8 cellular contexts compared by ENCODE assay signal in genomic region chr2:96839288-96839874, GRCh38. TPM values are rescaled to one million over a fixed set of nuclear protein-coding genes. Genes with fewer than 3 reads are reported as not detected.
DNase-seq lines count a peak whose midpoint lies in the region; ATAC-seq and TF ChIP-seq lines count a peak whose summit lies in the region.

No MANE protein-coding gene starts in this region.

- CTCF ChIA-PET in OCI-LY7 (lab: Charles Lee; ENCODE audit: unreplicated experiment): no interaction called here

- intact Hi-C loops in OCI-LY7 (cut with micrococcal nuclease; ENCODE audit: unreplicated experiment) (no loop called here), upper lobe of right lung (cut with DNase I) (no loop called here)

- no peaks in the 10 kb centered on the region for H3K9me2 ChIP-seq in OCI-LY7 (ENCODE audit: insufficient read depth, low read length)

- H3K27me3 ChIP-seq in osteoblast (ENCODE audit: insufficient read depth, low read length): no peaks in the 10 kb centered on the region
- no peaks in the 10 kb centered on the region for H3K27me3 ChIP-seq in upper lobe of right lung
- H3K27me3 ChIP-seq in suprapubic skin: no peaks in the 10 kb centered on the region
- no peaks in the 10 kb centered on the region for H3K27me3 ChIP-seq in MG63

- peak; percentile 75 for ATAC-seq in GM21390 (IDR thresholded peaks at IDR 0.05; ENCODE audit: unreplicated experiment)
- ATAC-seq in upper lobe of right lung: peak; percentile 89
- no peak for ATAC-seq in GM21515 (IDR thresholded peaks at IDR 0.05; ENCODE audit: unreplicated experiment)

- H3K4me1 ChIP-seq in OCI-LY7 (ENCODE audit: insufficient read depth, low read length, poor library complexity, severe bottlenecking) (peaks cover 10% of the 10 kb centered on the region), osteoblast (ENCODE audit: insufficient read depth, low read length) (no peaks in the 10 kb centered on the region), upper lobe of right lung (peaks cover 10% of the 10 kb centered on the region), suprapubic skin (peaks cover 10% of the 10 kb centered on the region)

- H3K4me3 ChIP-seq in OCI-LY7 (ENCODE audit: low read depth, low read length, poor library complexity, severe bottlenecking) (no peak overlapping the region), osteoblast (ENCODE audit: insufficient read depth, low read length) (no peak overlapping the region), upper lobe of right lung (peak overlapping the region; percentile 14), suprapubic skin (no peak overlapping the region), MG63 (no peak overlapping the region)

- peak overlapping the region; percentile 36; the same call in 1 of the 2 replicates for H3K4me2 ChIP-seq in OCI-LY7 (ENCODE audit: low read length)
- no peak overlapping the region for H3K4me2 ChIP-seq in osteoblast (ENCODE audit: insufficient read depth, low read length)

- no peak overlapping the region for H2AFZ ChIP-seq in OCI-LY7 (ENCODE audit: low read length)
- H2AFZ ChIP-seq in osteoblast (ENCODE audit: low read length): no peak overlapping the region

- H3K27ac ChIP-seq in OCI-LY7 (ENCODE audit: low read depth, low read length, poor library complexity, severe bottlenecking) (no peak overlapping the region), osteoblast (ENCODE audit: low read depth, low read length) (no peak overlapping the region), upper lobe of right lung (no peak overlapping the region), suprapubic skin (no peak overlapping the region)

- H4K20me1 ChIP-seq in OCI-LY7 (ENCODE audit: insufficient read depth, low read length): no peaks in the 10 kb centered on the region
- H4K20me1 ChIP-seq in osteoblast (ENCODE audit: insufficient read depth, low read length): no peaks in the 10 kb centered on the region

- BruUV-seq in OCI-LY7 (replicated peaks; lab: Mats Ljungman, UMichigan): no TSS peak

- POLR2A ChIA-PET in OCI-LY7 (lab: Charles Lee): interaction anchor here (0.6 kb wide), 1 partner anchor 31 kb away, joined by 4 read pairs; no protein-coding TSS in a partner anchor

- H3K36me3 ChIP-seq in OCI-LY7 (ENCODE audit: insufficient read depth, low read length) (peaks cover 29% of the 10 kb centered on the region), osteoblast (ENCODE audit: insufficient read depth, low read length) (no peaks in the 10 kb centered on the region), upper lobe of right lung (peaks cover 14% of the 10 kb centered on the region), suprapubic skin (peaks cover 37% of the 10 kb centered on the region), MG63 (peaks cover 2% of the 10 kb centered on the region)

- no peak for TF ChIP-seq POLR2A in suprapubic skin (IDR thresholded peaks at IDR 0.05)

- H3K79me2 ChIP-seq in OCI-LY7 (ENCODE audit: insufficient read depth, low read depth, low read length) (no peaks in the 10 kb centered on the region), osteoblast (ENCODE audit: insufficient read depth, low read length) (no peaks in the 10 kb centered on the region)

- TF ChIP-seq CTCF in OCI-LY7 (conservative IDR thresholded peaks at IDR 0.05; ENCODE audit: low read length) (no peak), osteoblast (IDR thresholded peaks at IDR 0.05; ENCODE audit: extremely low read depth, low read depth, low read length) (no peak), upper lobe of right lung (IDR thresholded peaks at IDR 0.05) (no peak), suprapubic skin (IDR thresholded peaks at IDR 0.05) (no peak)

- WGBS in suprapubic skin: 38% methylated on average over 3 of the region's 43 CpGs

- TF ChIP-seq EP300 in suprapubic skin (IDR thresholded peaks at IDR 0.05): no peak

- H3K9me3 ChIP-seq in OCI-LY7 (ENCODE audit: low read length) (no peaks in the 10 kb centered on the region), osteoblast (ENCODE audit: low read depth, low read length) (no peaks in the 10 kb centered on the region), upper lobe of right lung (no peaks in the 10 kb centered on the region), suprapubic skin (no peaks in the 10 kb centered on the region), MG63 (no peaks in the 10 kb centered on the region)

- DNase-seq in OCI-LY7 (ENCODE audit: low spot score): peak; percentile 58
- DNase-seq in activated naive CD4-positive, alpha-beta T cell treated with Interleukin-2 at 50 U/mL for 16 hours: peak; percentile 82
- peak; percentile 34 for DNase-seq in osteoblast (ENCODE audit: insufficient read length, low spot score, missing footprints)
- peak; percentile 88 for DNase-seq in upper lobe of right lung
- no peak for DNase-seq in suprapubic skin (ENCODE audit: low spot score in 2 of 2)
- no peak for DNase-seq in MG63

RNA-seq across cellular contexts. Expression of gene ANKRD23, which starts 4.4 kb away (rescaled TPM):
- 6.4 and 6.5 TPM in 2 replicates for total RNA-seq in OCI-LY7 (2014; rRNA removed; shearing (Covaris generic))
- total RNA-seq in OCI-LY7 (2022) (6.7 and 6.9 TPM in 2 replicates), osteoblast (1.8 and 2.1 TPM in 2 replicates), upper lobe of right lung (1.7 TPM), suprapubic skin (10 to 100 TPM in 1 of 4 donors, 1 to 10 TPM in 3; 6.1 to 22.3 (median 7.2) TPM)
- total RNA-seq in MG63 (2014; rRNA removed; shearing (Covaris generic); ENCODE audit: low replicate concordance): 1.7 and 8.3 TPM in 2 replicates

RNA-seq across cellular contexts. Expression of gene ANKRD39, which starts 18.4 kb away (rescaled TPM):
- 16.0 and 24.1 TPM in 2 replicates for total RNA-seq in OCI-LY7 (2014; rRNA removed; shearing (Covaris generic))
- 20.7 and 22.2 TPM in 2 replicates for total RNA-seq in OCI-LY7 (2022)
- total RNA-seq in osteoblast: 5.1 and 5.9 TPM in 2 replicates
- 8.6 TPM for total RNA-seq in upper lobe of right lung
- total RNA-seq in suprapubic skin: 10 to 100 TPM; 16.1 to 22.1 (median 20.6) TPM
- 9.2 and 14.1 TPM in 2 replicates for total RNA-seq in MG63 (2014; rRNA removed; shearing (Covaris generic); ENCODE audit: low replicate concordance)

RNA-seq across cellular contexts. Expression of gene CNNM3, which starts 23.3 kb away (rescaled TPM):
- 9.1 and 13.5 TPM in 2 replicates for total RNA-seq in OCI-LY7 (2014; rRNA removed; shearing (Covaris generic))
- 18.2 and 18.6 TPM in 2 replicates for total RNA-seq in OCI-LY7 (2022)
- total RNA-seq in osteoblast: 8.7 and 8.8 TPM in 2 replicates
- 34.1 TPM for total RNA-seq in upper lobe of right lung
- 10 to 100 TPM; 12.6 to 28.3 (median 16.5) TPM for total RNA-seq in suprapubic skin
- 7.1 and 8.5 TPM in 2 replicates for total RNA-seq in MG63 (2014; rRNA removed; shearing (Covaris generic); ENCODE audit: low replicate concordance)

RNA-seq across cellular contexts. Expression of gene SEMA4C, which starts 30.5 kb away (rescaled TPM):
- 0.06 TPM in 1 of 2 replicates, not detected in the other for total RNA-seq in OCI-LY7 (2014; rRNA removed; shearing (Covaris generic))
- total RNA-seq in OCI-LY7 (2022) (0.19 TPM in 1 of 2 replicates, not detected in the other), osteoblast (28.0 and 29.7 TPM in 2 replicates), upper lobe of right lung (37.7 TPM), suprapubic skin (10 to 100 TPM; 15.7 to 28.2 (median 23.5) TPM)
- 12.6 and 16.2 TPM in 2 replicates for total RNA-seq in MG63 (2014; rRNA removed; shearing (Covaris generic); ENCODE audit: low replicate concordance)

Comparison
In these comparisons a context has a peak if more than half of its experiments do, and no peak if none do; other contexts are left out.
1. DNase-seq: peak in OCI-LY7 (single experiment), activated naive CD4-positive, alpha-beta T cell treated with Interleukin-2 at 50 U/mL for 16 hours (single experiment), osteoblast (single experiment) and upper lobe of right lung (single experiment); none in suprapubic skin (0 of 2) and MG63 (single experiment).